Comparison of ENCODE assay signal across 9 cellular contexts in genomic region chr11:94325681-94326080, GRCh38. TPM values are rescaled to one million over a fixed set of nuclear protein-coding genes. Genes with fewer than 3 reads are reported as not detected.
A peak's percentile ranks its signal among the peaks of the same experiment; 100 is the strongest.
DNase-seq lines count a peak whose midpoint lies in the region; ATAC-seq and TF ChIP-seq lines count a peak whose summit lies in the region.
"Had no signal": no experiment of that assay in that cellular context is flagged by ENCODE, and none has a peak within 500 bp of the region (broad histone marks: within the 10 kb centered on the region; RNA-seq: fewer than 3 reads in every experiment).

No MANE protein-coding gene starts in this region.

- TF ChIP-seq CTCF in GM20000 (IDR thresholded peaks at IDR 0.05; ENCODE audit: extremely low read depth, missing control alignments), result peak; percentile 69
- TF ChIP-seq CTCF in foreskin keratinocyte (conservative IDR thresholded peaks at IDR 0.05), result peak; percentile 73

- ATAC-seq in foreskin keratinocyte, result peak; percentile 79

- H3K27me3 ChIP-seq in foreskin keratinocyte, result peaks cover 23% of the 10 kb centered on the region

- H3K27ac ChIP-seq in foreskin keratinocyte, result no peak overlapping the region

- DNase-seq in DMS53 (lab: John Stamatoyannopoulos, UW) (peak; percentile 72), GM20000 (ENCODE audit: low spot score) (peak; percentile 72), HPDE6-E6E7 (ENCODE audit: extremely low spot score) (peak; percentile 12), foreskin keratinocyte (peak in 1 of 2 donors; percentile 30), NCI-H2107 (lab: John Stamatoyannopoulos, UW) (no peak), NCI-H1694 (lab: John Stamatoyannopoulos, UW) (no peak)
- peak; percentile 67 for DNase-seq in activated CD4-positive, alpha-beta T cell treated with anti-CD3 and anti-CD28 coated beads for 48 hours
- DNase-seq in stimulated activated CD8-positive, alpha-beta memory T cell treated with anti-CD3 and anti-CD28 coated beads, Interleukin-7, amount 100 ng/mL, for 24 hours (ENCODE audit: low read depth), result peak; percentile 5
- DNase-seq: activated B cell treated with CpG ODN at 0.5 μM for 24 hours had no signal

- H3K4me1 ChIP-seq in foreskin keratinocyte, result no peaks in the 10 kb centered on the region

RNA-seq across cellular contexts. Expression of gene IZUMO1R, which starts 21.3 kb away (rescaled TPM):
- not detected in 2 replicates for total RNA-seq in foreskin keratinocyte
- polyA plus RNA-seq in foreskin keratinocyte, result not detected in 2 replicates
- total RNA-seq: activated B cell treated with CpG ODN at 0.5 μM for 24 hours had no signal

Comparison
In these comparisons a context has a peak if more than half of its experiments do, and no peak if none do; other contexts are left out.
1. DNase-seq: peak in DMS53 (single experiment), GM20000 (single experiment), HPDE6-E6E7 (single experiment), activated CD4-positive, alpha-beta T cell treated with anti-CD3 and anti-CD28 coated beads for 48 hours (single experiment) and stimulated activated CD8-positive, alpha-beta memory T cell treated with anti-CD3 and anti-CD28 coated beads, Interleukin-7, amount 100 ng/mL, for 24 hours (single experiment); none in NCI-H2107 (single experiment) and NCI-H1694 (single experiment).